Comparison of ENCODE assay signal across 11 cellular contexts in genomic region chr11:126357969-126358762, GRCh38. TPM values are rescaled to one million over a fixed set of nuclear protein-coding genes. Genes with fewer than 3 reads are reported as not detected.
A peak's percentile ranks its signal among the peaks of the same experiment; 100 is the strongest.
DNase-seq lines count a peak whose midpoint lies in the region; ATAC-seq and TF ChIP-seq lines count a peak whose summit lies in the region.
"Had no signal": no experiment of that assay in that cellular context is flagged by ENCODE, and none has a peak within 500 bp of the region (broad histone marks: within the 10 kb centered on the region; RNA-seq: fewer than 3 reads in every experiment).

No MANE protein-coding gene starts in this region.

- H3K9me3 ChIP-seq in uterus: no peaks in the 10 kb centered on the region

- H3K9me3 Mint-ChIP-seq in neural crest cell (no peaks in the 10 kb centered on the region), CD14-positive monocyte (no peaks in the 10 kb centered on the region)
- H3K9me3 Mint-ChIP-seq: memory B cell had no signal

- intact Hi-C loops in cardiac septum (cut with DNase I) (loop anchor here (5.0 to 10.0 kb wide), 3 partner anchors 34 to 74 kb away; no protein-coding TSS in a partner anchor), Right ventricle myocardium superior (cut with DNase I) (loop anchor here (5.0 kb wide), 2 partner anchors 46 to 59 kb away; no protein-coding TSS in a partner anchor), uterus (cut with DNase I; ENCODE audit: low total_unique reads) (no loop called here), CD14-positive monocyte (cut with micrococcal nuclease) (loop anchor here in 1 of 2 donors (5.0 kb wide), 1 partner anchor 46 kb away; no protein-coding TSS in a partner anchor)

- TF ChIP-seq CTCF in fibroblast of pulmonary artery (IDR thresholded peaks at IDR 0.05; ENCODE audit: low read length, missing control alignments) (peak; percentile 5), neural crest cell (conservative IDR thresholded peaks at IDR 0.05) (no peak), uterus (IDR thresholded peaks at IDR 0.05) (no peak), CD14-positive monocyte (IDR thresholded peaks at IDR 0.05) (no peak)

- H3K4me1 Mint-ChIP-seq in neural crest cell (peaks cover 57% of the 10 kb centered on the region), CD14-positive monocyte (peaks cover 58% of the 10 kb centered on the region)

- no peaks in the 10 kb centered on the region for H3K36me3 ChIP-seq in uterus

- H3K36me3 Mint-ChIP-seq in neural crest cell (ENCODE audit: low read depth) (no peaks in the 10 kb centered on the region), CD14-positive monocyte (peaks cover 6 to 10% of the 10 kb centered on the region in 2 donors)
- H3K36me3 Mint-ChIP-seq: memory B cell had no signal

- H3K27me3 Mint-ChIP-seq in neural crest cell (ENCODE audit: low read depth) (no peaks in the 10 kb centered on the region), CD14-positive monocyte (ENCODE audit: low read depth in 3 of 3) (peaks cover 0 to 7% (median 4%) of the 10 kb centered on the region in 3 donors)
- H3K27me3 Mint-ChIP-seq: memory B cell had no signal

- no peak for ATAC-seq in Right ventricle myocardium superior (ENCODE audit: poor library complexity)

- H3K4me3 ChIP-seq in fibroblast of pulmonary artery (replicated peaks; ENCODE audit: low read depth, low read length) (peak overlapping the region; percentile 76), uterus (peak overlapping the region in 1 of 2 donors; percentile 48)

- TF ChIP-seq POLR2A in uterus (IDR thresholded peaks at IDR 0.05): no peak

- no peaks in the 10 kb centered on the region for H3K27me3 ChIP-seq in uterus

- H3K4me3 Mint-ChIP-seq in neural crest cell (peak overlapping the region; percentile 83), CD14-positive monocyte (no peak overlapping the region)
- H3K4me3 Mint-ChIP-seq: memory B cell had no signal

- H3K27ac Mint-ChIP-seq in neural crest cell (ENCODE audit: unreplicated experiment): peak overlapping the region; percentile 59
- H3K27ac Mint-ChIP-seq in CD14-positive monocyte: peak overlapping the region in 2 of 7 donors; percentile 15 to 37
- H3K27ac Mint-ChIP-seq: memory B cell had no signal

- peak; percentile 74 for DNase-seq in cardiac septum (ENCODE audit: low spot score)
- no peak for DNase-seq in Right ventricle myocardium superior
- DNase-seq in fibroblast of pulmonary artery (ENCODE audit: low read depth): no peak
- no peak for DNase-seq in neural crest cell (ENCODE audit: low read depth, low spot score)
- no peak for DNase-seq in uterus
- DNase-seq in CD14-positive monocyte (ENCODE audit: low spot score): no peak
- no peak for DNase-seq in HuH-7.5 (ENCODE audit: low spot score)
- no peak for DNase-seq in NCI-H187 (lab: John Stamatoyannopoulos, UW)
- DNase-seq: activated CD8-positive, alpha-beta memory T cell treated with anti-CD3 and anti-CD28 coated beads, Interleukin-2, amount 50 U/mL, for 4 hours; NCI-H2029 had no signal

- peak overlapping the region; percentile 73 to 83 for H3K27ac ChIP-seq in uterus

- peaks cover 0 to 6% of the 10 kb centered on the region in 2 donors for H3K4me1 ChIP-seq in uterus

RNA-seq across cellular contexts. Expression of gene ST3GAL4, which starts 2.7 kb away (rescaled TPM):
- 55.1 TPM for total RNA-seq in cardiac septum
- 36.5 TPM for total RNA-seq in Right ventricle myocardium superior
- total RNA-seq in neural crest cell: 22.4 and 23.1 TPM in 2 replicates
- total RNA-seq in uterus: 10 to 100 TPM; 11.8 to 53.3 (median 34.8) TPM
- polyA plus RNA-seq in CD14-positive monocyte: 10 to 100 TPM in 1 of 2 donors, 1 to 10 TPM in 1; 7.8 to 10.1 TPM

RNA-seq across cellular contexts. Expression of gene DCPS, which starts 54.3 kb away (rescaled TPM):
- total RNA-seq in cardiac septum: 9.9 TPM
- total RNA-seq in Right ventricle myocardium superior: 10.7 TPM
- 22.9 and 23.3 TPM in 2 replicates for total RNA-seq in neural crest cell
- 10 to 100 TPM in 3 of 4 donors, 1 to 10 TPM in 1; 6.4 to 19.7 (median 13.0) TPM for total RNA-seq in uterus
- 10 to 100 TPM; 30.4 to 30.7 TPM for polyA plus RNA-seq in CD14-positive monocyte
